17 cellular contexts compared by ENCODE assay signal in genomic region chr20:5596401-5597193, GRCh38. TPM values are rescaled to one million over a fixed set of nuclear protein-coding genes. Genes with fewer than 3 reads are reported as not detected.
DNase-seq lines count a peak whose midpoint lies in the region; ATAC-seq and TF ChIP-seq lines count a peak whose summit lies in the region.
"Had no signal": no experiment of that assay in that cellular context is flagged by ENCODE, and none has a peak within 500 bp of the region (broad histone marks: within the 10 kb centered on the region; RNA-seq: fewer than 3 reads in every experiment).

No MANE protein-coding gene starts in this region.

- no peak for TF ChIP-seq CTCF in CD14-positive monocyte (IDR thresholded peaks at IDR 0.05)
- TF ChIP-seq CTCF in dorsolateral prefrontal cortex (IDR thresholded peaks at IDR 0.05 in 54 of 56, conservative IDR thresholded peaks at IDR 0.05 in 2 of 56; ENCODE audit: low read depth in 1 of 56, partially characterized antibody in 56 of 56), result no peak

- H3K27me3 ChIP-seq in dorsolateral prefrontal cortex, result no peaks in the 10 kb centered on the region
- H3K27me3 ChIP-seq: gastroesophageal sphincter, stomach had no signal

- H3K36me3 Mint-ChIP-seq in CD14-positive monocyte, result peaks cover 73 to 90% of the 10 kb centered on the region in 2 donors
- H3K36me3 Mint-ChIP-seq in activated naive CD8-positive, alpha-beta T cell treated with anti-CD3 and anti-CD28 coated beads, Interleukin-2, amount 10 ng/mL, durations not matched to agents 7 days and 5 days, result peaks cover 31% of the 10 kb centered on the region

- peaks cover 0 to 2% (median 0%) of the 10 kb centered on the region in 7 donors for H3K9me3 Mint-ChIP-seq in CD14-positive monocyte
- no peaks in the 10 kb centered on the region for H3K9me3 Mint-ChIP-seq in activated naive CD8-positive, alpha-beta T cell treated with anti-CD3 and anti-CD28 coated beads, Interleukin-2, amount 10 ng/mL, durations not matched to agents 7 days and 5 days

- H3K4me1 Mint-ChIP-seq in CD14-positive monocyte, result peaks cover 15% of the 10 kb centered on the region
- H3K4me1 Mint-ChIP-seq in activated naive CD8-positive, alpha-beta T cell treated with anti-CD3 and anti-CD28 coated beads, Interleukin-2, amount 10 ng/mL, durations not matched to agents 7 days and 5 days, result peaks cover 36% of the 10 kb centered on the region

- H3K27ac ChIP-seq in dorsolateral prefrontal cortex, result peak overlapping the region in 3 of 59 donors; percentile 6 to 36 (median 18)
- H3K27ac ChIP-seq: C4-2B, gastroesophageal sphincter, GM23248 had no signal

- no peaks in the 10 kb centered on the region for H3K27me3 Mint-ChIP-seq in CD14-positive monocyte (ENCODE audit: low read depth in 3 of 3)
- no peaks in the 10 kb centered on the region for H3K27me3 Mint-ChIP-seq in activated naive CD8-positive, alpha-beta T cell treated with anti-CD3 and anti-CD28 coated beads, Interleukin-2, amount 10 ng/mL, durations not matched to agents 7 days and 5 days

- H3K4me3 ChIP-seq in dorsolateral prefrontal cortex, result no peak overlapping the region
- H3K4me3 ChIP-seq: gastroesophageal sphincter, GM23248, stomach had no signal

- intact Hi-C loops in CD14-positive monocyte (cut with micrococcal nuclease), result loop anchor here (10.0 kb wide), 2 partner anchors 52 to 178 kb away; no protein-coding TSS in a partner anchor
- intact Hi-C loops in dorsolateral prefrontal cortex (cut with DNase I), result no loop called here

- H3K27ac Mint-ChIP-seq in CD14-positive monocyte, result peak overlapping the region in 5 of 7 donors; percentile 1 to 67 (median 24)
- peak overlapping the region; percentile 70 for H3K27ac Mint-ChIP-seq in activated naive CD8-positive, alpha-beta T cell treated with anti-CD3 and anti-CD28 coated beads, Interleukin-2, amount 10 ng/mL, durations not matched to agents 7 days and 5 days

- ATAC-seq in GM18502 (IDR thresholded peaks at IDR 0.05; ENCODE audit: poor library complexity, unreplicated experiment) (peak; percentile 36), HG02678 (IDR thresholded peaks at IDR 0.05; ENCODE audit: unreplicated experiment) (peak; percentile 53), GM19324 (IDR thresholded peaks at IDR 0.05; ENCODE audit: low FRiP score, unreplicated experiment) (no peak), HG02571 (IDR thresholded peaks at IDR 0.05; ENCODE audit: unreplicated experiment) (no peak)
- ATAC-seq in activated naive CD8-positive, alpha-beta T cell treated with anti-CD3 and anti-CD28 coated beads, Interleukin-2, amount 10 ng/mL, durations not matched to agents 7 days and 5 days (ENCODE audit: low read depth), result no peak
- ATAC-seq: activated CD4-positive, CD25-positive, alpha-beta regulatory T cell treated with anti-CD3 and anti-CD28 coated beads, Interleukin-2, amount 50 U/mL, for 24 hours; gastroesophageal sphincter; left colon had no signal

- H3K4me3 Mint-ChIP-seq in CD14-positive monocyte, result no peak overlapping the region
- H3K4me3 Mint-ChIP-seq in activated naive CD8-positive, alpha-beta T cell treated with anti-CD3 and anti-CD28 coated beads, Interleukin-2, amount 10 ng/mL, durations not matched to agents 7 days and 5 days, result no peak overlapping the region

- POLR2A ChIA-PET in activated naive CD8-positive, alpha-beta T cell treated with anti-CD3 and anti-CD28 coated beads, Interleukin-2, amount 10 ng/mL, durations not matched to agents 7 days and 5 days (lab: Charles Lee), result interaction anchor here (1.3 kb wide), 1 partner anchor 11 kb away, joined by 4 read pairs; no protein-coding TSS in a partner anchor

- DNase-seq in CD14-positive monocyte (ENCODE audit: low spot score) (no peak), dorsolateral prefrontal cortex (no peak), C1 segment of cervical spinal cord (lab: John Stamatoyannopoulos, UW) (no peak)
- no peak for DNase-seq in activated naive CD8-positive, alpha-beta T cell treated with anti-CD3 and anti-CD28 coated beads, Interleukin-2, amount 10 ng/mL, durations not matched to agents 7 days and 5 days
- DNase-seq: dermis blood vessel endothelial cell, GM23248, left colon, NCI-H226, nucleus accumbens, stomach had no signal

RNA-seq across cellular contexts. Expression of gene GPCPD1, which starts 14.2 kb away (rescaled TPM):
- 10 to 100 TPM; 46.8 to 78.9 TPM for polyA plus RNA-seq in CD14-positive monocyte
- total RNA-seq in activated naive CD8-positive, alpha-beta T cell treated with anti-CD3 and anti-CD28 coated beads, Interleukin-2, amount 10 ng/mL, durations not matched to agents 7 days and 5 days, result 10 to 100 TPM; 47.9 to 51.7 TPM
- total RNA-seq in dorsolateral prefrontal cortex, result 10 to 100 TPM; 16.8 to 66.9 (median 33.2) TPM

Comparison
In these comparisons a context has a peak if more than half of its experiments do, and no peak if none do; other contexts are left out.
1. ATAC-seq: peak in GM18502 (single experiment) and HG02678 (single experiment); none in activated naive CD8-positive, alpha-beta T cell treated with anti-CD3 and anti-CD28 coated beads, Interleukin-2, amount 10 ng/mL, durations not matched to agents 7 days and 5 days (single experiment), GM19324 (single experiment) and HG02571 (single experiment).
2. intact Hi-C loops: an anchor here in CD14-positive monocyte (10.0 kb wide); none called in dorsolateral prefrontal cortex.